ENCODE assay signal across 8 cellular contexts in genomic region chr20:33994624-33994913, GRCh38. TPM values are rescaled to one million over a fixed set of nuclear protein-coding genes. Genes with fewer than 3 reads are reported as not detected.
DNase-seq lines count a peak whose midpoint lies in the region; ATAC-seq and TF ChIP-seq lines count a peak whose summit lies in the region.

No MANE protein-coding gene starts in this region.

- DNase-seq in AG04449 (ENCODE audit: low read depth, low spot score) (no peak), colonic mucosa (no peak), naive B cell (no peak), SIG-M5 (lab: John Stamatoyannopoulos, UW) (no peak), left lobe of liver (ENCODE audit: low spot score) (no peak)

- H3K27ac Mint-ChIP-seq in naive B cell, result peak overlapping the region; percentile 72 to 98 (median 94)

- CTCF ChIA-PET in AG04449 (lab: Yijun Ruan, JAX), result no interaction called here

- H3K4me1 ChIP-seq in colonic mucosa, result peaks cover 25% of the 10 kb centered on the region

- ATAC-seq in naive B cell (ENCODE audit: low read depth in 2 of 2), result no peak
- no peak for ATAC-seq in left lobe of liver
- ATAC-seq in GM21529 (IDR thresholded peaks at IDR 0.05; ENCODE audit: unreplicated experiment), result no peak
- ATAC-seq in HG03097 (IDR thresholded peaks at IDR 0.05; ENCODE audit: low FRiP score, unreplicated experiment), result no peak

- peaks cover 59 to 76% (median 73%) of the 10 kb centered on the region in 3 donors for H3K4me1 Mint-ChIP-seq in naive B cell

- no peaks in the 10 kb centered on the region for H3K9me3 Mint-ChIP-seq in naive B cell

- TF ChIP-seq CTCF in AG04449 (IDR thresholded peaks at IDR 0.05; ENCODE audit: insufficient read depth, low read length, missing control alignments) (no peak), colonic mucosa (IDR thresholded peaks at IDR 0.05) (no peak)

- H3K27ac ChIP-seq in KOPT-K1 (ENCODE audit: low read depth, low read length, poor library complexity, severe bottlenecking) (peak overlapping the region; percentile 92), colonic mucosa (peak overlapping the region; percentile 99)

- POLR2A ChIA-PET in AG04449 (lab: Yijun Ruan, JAX), result interaction anchor here (0.6 kb wide), 1 partner anchor 131 kb away, joined by 3 read pairs; no protein-coding TSS in a partner anchor

- no peaks in the 10 kb centered on the region for H3K36me3 Mint-ChIP-seq in naive B cell

- no peaks in the 10 kb centered on the region for H3K27me3 Mint-ChIP-seq in naive B cell

- intact Hi-C loops in colonic mucosa (cut with DNase I), result loop anchor here (10.0 kb wide), 1 partner anchor 70 kb away; no protein-coding TSS in a partner anchor

- H3K4me3 ChIP-seq in AG04449 (ENCODE audit: low read depth, low read length), result peak overlapping the region; percentile 93
- H3K4me3 ChIP-seq in colonic mucosa, result peak overlapping the region; percentile 87

- H3K9ac ChIP-seq in colonic mucosa (ENCODE audit: low read depth in 2 of 2, low read length in 2 of 2), result peak overlapping the region; percentile 89 to 94

- H3K36me3 ChIP-seq in KOPT-K1 (ENCODE audit: insufficient read depth, low read length), result peaks cover 24% of the 10 kb centered on the region
- H3K36me3 ChIP-seq in colonic mucosa, result no peaks in the 10 kb centered on the region

- no peaks in the 10 kb centered on the region for H3K9me3 ChIP-seq in KOPT-K1 (ENCODE audit: insufficient read depth, low read length, poor library complexity, severe bottlenecking)
- no peaks in the 10 kb centered on the region for H3K9me3 ChIP-seq in colonic mucosa

- H3K4me3 Mint-ChIP-seq in naive B cell, result peak overlapping the region; percentile 90 to 99 (median 96)

- H3K27me3 ChIP-seq in colonic mucosa, result no peaks in the 10 kb centered on the region

RNA-seq across cellular contexts. Expression of gene RALY, which starts 0.9 kb away (rescaled TPM):
- total RNA-seq in colonic mucosa (100 to 1,000 TPM; 196 to 212 TPM), left lobe of liver (26.8 TPM)
- polyA plus RNA-seq in naive B cell (ENCODE audit: low read depth in 6 of 6), result 100 to 1,000 TPM; 155 to 228 (median 187) TPM
